12 cellular contexts compared by ENCODE assay signal in genomic region chr2:220513573-220514288, GRCh38.
"Had no signal": no experiment of that assay in that cellular context is flagged by ENCODE, and none has a peak within 500 bp of the region (broad histone marks: within the 10 kb centered on the region; RNA-seq: fewer than 3 reads in every experiment).

No MANE protein-coding gene starts in this region.

- H3K27me3 ChIP-seq: hepatocyte, tibial artery had no signal

- H3K4me1 Mint-ChIP-seq: activated naive CD4-positive, alpha-beta T cell treated with anti-CD3 and anti-CD28 coated beads, Interleukin-2, amount 50 U/mL, for 24 hours; neural crest cell; stimulated activated effector memory CD8-positive, alpha-beta T cell treated with anti-CD3 and anti-CD28 coated beads, Interleukin-12 subunit alpha, Interleukin-12 subunit beta, amount 100 ng/mL, for 72 hours had no signal

- H3K4me2 ChIP-seq: hepatocyte had no signal

- H3K79me2 ChIP-seq: hepatocyte, parathyroid adenoma had no signal

- DNase-seq: activated CD4-positive, CD25-positive, alpha-beta regulatory T cell; activated effector memory CD4-positive, alpha-beta T cell treated with Interleukin-2 at 50 U/mL for 16 hours; amygdala; retina; small intestine; T-helper 2 cell; tibial artery had no signal

- H3K9me3 Mint-ChIP-seq: neural crest cell had no signal

- H3K4me3 ChIP-seq: hepatocyte, tibial artery had no signal

- H3K36me3 ChIP-seq: tibial artery had no signal

- ATAC-seq: stimulated activated effector memory CD8-positive, alpha-beta T cell treated with anti-CD3 and anti-CD28 coated beads, Interleukin-12 subunit alpha, Interleukin-12 subunit beta, amount 100 ng/mL, for 72 hours had no signal

- H3K27ac ChIP-seq: hepatocyte, parathyroid adenoma, tibial artery had no signal

- H3K4me3 Mint-ChIP-seq: activated naive CD4-positive, alpha-beta T cell treated with anti-CD3 and anti-CD28 coated beads, Interleukin-2, amount 50 U/mL, for 24 hours; neural crest cell; stimulated activated effector memory CD8-positive, alpha-beta T cell treated with anti-CD3 and anti-CD28 coated beads, Interleukin-12 subunit alpha, Interleukin-12 subunit beta, amount 100 ng/mL, for 72 hours had no signal

- H3K4me1 ChIP-seq: parathyroid adenoma, tibial artery had no signal

- H3K27ac Mint-ChIP-seq: activated naive CD4-positive, alpha-beta T cell treated with anti-CD3 and anti-CD28 coated beads, Interleukin-2, amount 50 U/mL, for 24 hours; stimulated activated effector memory CD8-positive, alpha-beta T cell treated with anti-CD3 and anti-CD28 coated beads, Interleukin-12 subunit alpha, Interleukin-12 subunit beta, amount 100 ng/mL, for 72 hours had no signal

- H3K9ac ChIP-seq: parathyroid adenoma had no signal

- H2AFZ ChIP-seq: hepatocyte, parathyroid adenoma had no signal

- H3K36me3 Mint-ChIP-seq: activated naive CD4-positive, alpha-beta T cell treated with anti-CD3 and anti-CD28 coated beads, Interleukin-2, amount 50 U/mL, for 24 hours; stimulated activated effector memory CD8-positive, alpha-beta T cell treated with anti-CD3 and anti-CD28 coated beads, Interleukin-12 subunit alpha, Interleukin-12 subunit beta, amount 100 ng/mL, for 72 hours had no signal

- H3K9me3 ChIP-seq: tibial artery had no signal
